Comparison of ENCODE assay signal across 15 cellular contexts in genomic region chr22:30318773-30319419, GRCh38. TPM values are rescaled to one million over a fixed set of nuclear protein-coding genes. Genes with fewer than 3 reads are reported as not detected.
DNase-seq lines count a peak whose midpoint lies in the region; ATAC-seq and TF ChIP-seq lines count a peak whose summit lies in the region.
"Had no signal": no experiment of that assay in that cellular context is flagged by ENCODE, and none has a peak within 500 bp of the region (broad histone marks: within the 10 kb centered on the region; RNA-seq: fewer than 3 reads in every experiment).

No MANE protein-coding gene starts in this region.

- TF ChIP-seq POLR2A in right lobe of liver (IDR thresholded peaks at IDR 0.05) (no peak), upper lobe of left lung (IDR thresholded peaks at IDR 0.05) (no peak)

- H3K36me3 Mint-ChIP-seq in activated naive CD8-positive, alpha-beta T cell treated with anti-CD3 and anti-CD28 coated beads for 36 hours = peaks cover 23% of the 10 kb centered on the region

- DNase-seq in heart right ventricle = no peak
- no peak for DNase-seq in Right ventricle myocardium superior
- no peak for DNase-seq in activated naive CD8-positive, alpha-beta T cell treated with anti-CD3 and anti-CD28 coated beads for 36 hours
- DNase-seq in right lobe of liver = no peak
- no peak for DNase-seq in upper lobe of left lung
- no peak for DNase-seq in NCI-H1105 (lab: John Stamatoyannopoulos, UW)
- no peak for DNase-seq in stimulated activated CD4-positive, alpha-beta T cell treated with anti-CD3 and anti-CD28 coated beads, Interleukin-4, amount 100 ng/mL, for 1 hour
- DNase-seq: NCI-H1436 treated with DMSO at 0.1 percent for 48 hours, NCI-H69 had no signal

- TF ChIP-seq CTCF in heart right ventricle (IDR thresholded peaks at IDR 0.05) = peak in 2 of 9 donors; percentile 30 to 37
- TF ChIP-seq CTCF in right lobe of liver (IDR thresholded peaks at IDR 0.05) = no peak
- no peak for TF ChIP-seq CTCF in upper lobe of left lung (IDR thresholded peaks at IDR 0.05)

- H3K4me3 Mint-ChIP-seq in activated naive CD8-positive, alpha-beta T cell treated with anti-CD3 and anti-CD28 coated beads for 36 hours = no peak overlapping the region

- H3K4me1 Mint-ChIP-seq in activated naive CD8-positive, alpha-beta T cell treated with anti-CD3 and anti-CD28 coated beads for 36 hours = peaks cover 87% of the 10 kb centered on the region

- no peak for TF ChIP-seq EP300 in upper lobe of left lung (IDR thresholded peaks at IDR 0.05)

- WGBS in heart right ventricle, 2 donors = 65 to 75% methylated on average over 7 of the region's 7 CpGs
- WGBS in right lobe of liver (ENCODE audit: insufficient coverage, low coverage, low lambda C conversion rate, missing lambda C conversion rate) = 58% methylated on average over 7 of the region's 7 CpGs
- WGBS in upper lobe of left lung, 2 donors = 45 to 71% methylated on average over 7 of the region's 7 CpGs

- no peaks in the 10 kb centered on the region for H3K27me3 ChIP-seq in heart right ventricle
- H3K27me3 ChIP-seq in right lobe of liver = no peaks in the 10 kb centered on the region
- no peaks in the 10 kb centered on the region for H3K27me3 ChIP-seq in upper lobe of left lung
- H3K27me3 ChIP-seq: SJSA1 had no signal

- H3K27me3 Mint-ChIP-seq in activated naive CD8-positive, alpha-beta T cell treated with anti-CD3 and anti-CD28 coated beads for 36 hours = no peaks in the 10 kb centered on the region

- ATAC-seq in heart right ventricle = peak in 5 of 8 donors; percentile 16 to 59 (median 31)
- ATAC-seq in Right ventricle myocardium superior (ENCODE audit: poor library complexity) = no peak
- no peak for ATAC-seq in right lobe of liver
- peak in 1 of 2 donors; percentile 28 for ATAC-seq in upper lobe of left lung (ENCODE audit: low FRiP score in 2 of 2)
- ATAC-seq in HG02870 (IDR thresholded peaks at IDR 0.05; ENCODE audit: unreplicated experiment) = no peak
- ATAC-seq: activated CD4-positive, CD25-positive, alpha-beta regulatory T cell treated with anti-CD3 and anti-CD28 coated beads, Interleukin-2, amount 50 U/mL, for 24 hours had no signal

- peak overlapping the region; percentile 47 for H3K27ac Mint-ChIP-seq in activated naive CD8-positive, alpha-beta T cell treated with anti-CD3 and anti-CD28 coated beads for 36 hours

- H3K4me1 ChIP-seq in heart right ventricle (peaks cover 16 to 99% (median 77%) of the 10 kb centered on the region in 9 donors), right lobe of liver (peaks cover 0 to 78% (median 19%) of the 10 kb centered on the region in 4 donors), upper lobe of left lung (peaks cover 63 to 91% (median 86%) of the 10 kb centered on the region in 4 donors)

- intact Hi-C loops in heart right ventricle (cut with DNase I) (no loop called here), Right ventricle myocardium superior (cut with DNase I) (no loop called here), right lobe of liver (cut with DNase I) (no loop called here)

- H3K9me3 Mint-ChIP-seq in activated naive CD8-positive, alpha-beta T cell treated with anti-CD3 and anti-CD28 coated beads for 36 hours = no peaks in the 10 kb centered on the region

- H3K9me3 ChIP-seq in heart right ventricle (no peaks in the 10 kb centered on the region), right lobe of liver (no peaks in the 10 kb centered on the region), upper lobe of left lung (no peaks in the 10 kb centered on the region)
- H3K9me3 ChIP-seq: SJSA1 had no signal

- H3K4me3 ChIP-seq in heart right ventricle (no peak overlapping the region), right lobe of liver (no peak overlapping the region), upper lobe of left lung (no peak overlapping the region)
- H3K4me3 ChIP-seq: SJSA1 had no signal

- H3K36me3 ChIP-seq in heart right ventricle (peaks cover 0 to 25% (median 0%) of the 10 kb centered on the region in 9 donors), right lobe of liver (no peaks in the 10 kb centered on the region), upper lobe of left lung (peaks cover 0 to 24% (median 5%) of the 10 kb centered on the region in 4 donors)

- H3K27ac ChIP-seq in heart right ventricle (peak overlapping the region in 8 of 10 donors; percentile 7 to 90 (median 50)), right lobe of liver (peak overlapping the region; percentile 72 to 94 (median 91)), upper lobe of left lung (peak overlapping the region; percentile 38 to 71 (median 64))
- H3K27ac ChIP-seq: SJSA1 had no signal

RNA-seq across cellular contexts. Expression of gene TBC1D10A, which starts 7.8 kb away (rescaled TPM):
- total RNA-seq in heart right ventricle (1 to 10 TPM; 3.2 to 7.5 (median 5.6) TPM), Right ventricle myocardium superior (6.5 TPM), right lobe of liver (10 to 100 TPM in 3 of 6 experiments, 1 to 10 TPM in 3; 6.6 to 12.6 (median 10.0) TPM), upper lobe of left lung (10 to 100 TPM; 22.6 to 61.0 (median 36.2) TPM)
- polyA plus RNA-seq in heart right ventricle = 1 to 10 TPM; 6.9 to 9.5 TPM
- total RNA-seq in activated naive CD8-positive, alpha-beta T cell treated with anti-CD3 and anti-CD28 coated beads for 36 hours = 10 to 100 TPM; 13.0 to 14.4 TPM

RNA-seq across cellular contexts. Expression of gene CASTOR1, which starts 29.6 kb away (rescaled TPM):
- total RNA-seq in heart right ventricle = 1 to 10 TPM; 2.8 to 7.9 (median 5.4) TPM
- 10 to 100 TPM; 13.9 to 14.7 TPM for polyA plus RNA-seq in heart right ventricle
- total RNA-seq in Right ventricle myocardium superior = 5.3 TPM
- 1 to 10 TPM; 2.8 to 3.5 TPM for total RNA-seq in activated naive CD8-positive, alpha-beta T cell treated with anti-CD3 and anti-CD28 coated beads for 36 hours
- 1 to 10 TPM in 5 of 6 experiments, under 1 TPM in 1; 0.86 to 8.6 (median 4.0) TPM for total RNA-seq in right lobe of liver
- 10 to 100 TPM in 4 of 6 donors, 1 to 10 TPM in 2; 7.0 to 31.5 (median 22.1) TPM for total RNA-seq in upper lobe of left lung

RNA-seq across cellular contexts. Expression of gene SF3A1, which starts 37.8 kb away (rescaled TPM):
- total RNA-seq in heart right ventricle (100 to 1,000 TPM in 6 of 10 donors, 10 to 100 TPM in 4; 84.4 to 132 (median 111) TPM), Right ventricle myocardium superior (87.7 TPM), right lobe of liver (10 to 100 TPM; 42.6 to 72.8 (median 66.5) TPM), upper lobe of left lung (100 to 1,000 TPM in 4 of 6 donors, 10 to 100 TPM in 2; 89.1 to 204 (median 138) TPM)
- 10 to 100 TPM; 13.2 to 16.0 TPM for polyA plus RNA-seq in heart right ventricle
- 100 to 1,000 TPM; 243 to 244 TPM for total RNA-seq in activated naive CD8-positive, alpha-beta T cell treated with anti-CD3 and anti-CD28 coated beads for 36 hours

RNA-seq across cellular contexts. Expression of gene CCDC157, which starts 37.9 kb away (rescaled TPM):
- total RNA-seq in heart right ventricle = 1 to 10 TPM in 3 of 10 donors, under 1 TPM in 7; 0.11 to 1.2 (median 0.85) TPM
- polyA plus RNA-seq in heart right ventricle = 1 to 10 TPM in 1 of 2 donors, under 1 TPM in 1; 0.88 to 1.2 TPM
- total RNA-seq in Right ventricle myocardium superior = 0.51 TPM
- total RNA-seq in activated naive CD8-positive, alpha-beta T cell treated with anti-CD3 and anti-CD28 coated beads for 36 hours = 1 to 10 TPM; 2.5 to 2.6 TPM
- 1 to 10 TPM in 3 of 6 experiments, under 1 TPM in 3; 0.54 to 2.9 (median 0.86) TPM for total RNA-seq in right lobe of liver
- 10 to 100 TPM in 2 of 6 donors, 1 to 10 TPM in 4; 3.3 to 16.8 (median 7.9) TPM for total RNA-seq in upper lobe of left lung

RNA-seq across cellular contexts. Expression of gene OSM, which starts 52.2 kb away (rescaled TPM):
- 1 to 10 TPM in 1 of 10 donors, under 1 TPM in 7, not detected in 2; 0.20 to 2.8 (median 0.44) TPM for total RNA-seq in heart right ventricle
- under 1 TPM in 1 of 2 donors, not detected in 1; 0.22 TPM for polyA plus RNA-seq in heart right ventricle
- 0.11 TPM for total RNA-seq in Right ventricle myocardium superior
- total RNA-seq in activated naive CD8-positive, alpha-beta T cell treated with anti-CD3 and anti-CD28 coated beads for 36 hours = 10 to 100 TPM; 47.9 to 50.7 TPM
- total RNA-seq in right lobe of liver = under 1 TPM in 4 of 6 experiments, not detected in 2; 0.10 to 0.75 (median 0.19) TPM
- total RNA-seq in upper lobe of left lung = 10 to 100 TPM in 1 of 6 donors, 1 to 10 TPM in 4, under 1 TPM in 1; 0.98 to 11.7 (median 5.1) TPM
- total RNA-seq: glomerular endothelial cell, osteoblast, SJSA1 had no signal
- polyA plus RNA-seq: BJ had no signal

Comparison
In these comparisons a context has a peak if more than half of its experiments do, and no peak if none do; other contexts are left out.
1. ATAC-seq: peak in heart right ventricle (5 of 8); none in Right ventricle myocardium superior (single experiment), right lobe of liver (0 of 4) and HG02870 (single experiment).
2. Peak in every context shown above with its lines, with median percentiles within 50 percentile points of each other: H3K27ac ChIP-seq.